9 cellular contexts compared by ENCODE assay signal in the genomic region with DNA sequence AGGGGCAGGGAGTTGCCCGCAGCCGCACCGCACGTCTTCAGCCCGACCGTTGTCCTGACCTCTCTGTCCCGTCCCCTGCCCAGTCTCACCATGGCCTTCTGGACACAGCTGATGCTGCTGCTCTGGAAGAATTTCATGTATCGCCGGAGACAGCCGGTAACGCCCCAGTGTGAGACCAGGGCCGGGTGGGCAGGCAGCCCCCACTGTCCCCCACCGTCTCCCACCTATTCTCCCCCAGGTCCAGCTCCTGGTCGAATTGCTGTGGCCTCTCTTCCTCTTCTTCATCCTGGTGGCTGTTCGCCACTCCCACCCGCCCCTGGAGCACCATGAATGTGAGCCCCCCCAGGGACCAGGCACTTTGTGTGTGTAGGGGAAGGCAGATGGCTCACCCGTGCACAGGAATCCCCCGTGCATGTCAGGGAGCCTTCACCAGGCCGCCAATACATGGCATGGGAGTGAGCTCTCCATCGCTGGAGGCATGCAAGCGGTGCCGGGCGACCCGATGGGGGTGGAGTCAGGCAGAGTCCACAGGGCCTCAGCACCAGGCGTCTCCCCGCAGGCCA. TPM values are rescaled to one million over a fixed set of nuclear protein-coding genes. Genes with fewer than 3 reads are reported as not detected.
DNase-seq lines count a peak whose midpoint lies in the region; ATAC-seq lines count a peak whose summit lies in the region.
"Had no signal": no experiment of that assay in that cellular context is flagged by ENCODE, and none has a peak within 500 bp of the region (broad histone marks: within the 10 kb centered on the region; RNA-seq: fewer than 3 reads in every experiment).

No MANE protein-coding gene starts in this region.

- peak overlapping the region; percentile 90 for H3K4me3 ChIP-seq in iPS-20b (ENCODE audit: low read length)
- peak overlapping the region; percentile 67 to 81 for H3K4me3 ChIP-seq in stomach smooth muscle (ENCODE audit: low read length in 2 of 2)

- H3K9me3 Mint-ChIP-seq in activated CD4-positive, alpha-beta T cell treated with anti-CD3 and anti-CD28 coated beads, Interleukin-2, amount 10 ng/mL, durations not matched to agents 7 days and 5 days: no peaks in the 10 kb centered on the region
- H3K9me3 Mint-ChIP-seq in activated T-helper 17 cell treated with anti-CD3 and anti-CD28 coated beads, Interleukin-2, amount 50 U/mL, for 72 hours: no peaks in the 10 kb centered on the region

- POLR2A ChIA-PET in activated CD4-positive, alpha-beta T cell treated with anti-CD3 and anti-CD28 coated beads, Interleukin-2, amount 10 ng/mL, durations not matched to agents 7 days and 5 days (lab: Charles Lee): interaction anchor here (1.0 kb wide), 2 partner anchors 26 to 46 kb away, joined by 3 read pairs; no protein-coding TSS in a partner anchor

- no peaks in the 10 kb centered on the region for H3K27me3 ChIP-seq in iPS-20b (ENCODE audit: insufficient read depth, low read length)
- H3K27me3 ChIP-seq in stomach smooth muscle (ENCODE audit: control insufficient read depth in 1 of 2, insufficient read depth in 2 of 2, low read length in 2 of 2): peaks cover 0 to 3% of the 10 kb centered on the region in 2 donors

- no peak for DNase-seq in activated CD4-positive, alpha-beta T cell treated with anti-CD3 and anti-CD28 coated beads, Interleukin-2, amount 10 ng/mL, durations not matched to agents 7 days and 5 days
- DNase-seq in activated CD4-positive, alpha-beta T cell treated with anti-CD3 and anti-CD28 coated beads, Interleukin-2, amount 50 U/mL, for 4 hours: no peak

- H3K4me3 Mint-ChIP-seq in activated CD4-positive, alpha-beta T cell treated with anti-CD3 and anti-CD28 coated beads, Interleukin-2, amount 10 ng/mL, durations not matched to agents 7 days and 5 days: peak overlapping the region; percentile 99
- peak overlapping the region; percentile 93 for H3K4me3 Mint-ChIP-seq in activated T-helper 17 cell treated with anti-CD3 and anti-CD28 coated beads, Interleukin-2, amount 50 U/mL, for 72 hours

- no peaks in the 10 kb centered on the region for H3K27me3 Mint-ChIP-seq in activated CD4-positive, alpha-beta T cell treated with anti-CD3 and anti-CD28 coated beads, Interleukin-2, amount 10 ng/mL, durations not matched to agents 7 days and 5 days
- no peaks in the 10 kb centered on the region for H3K27me3 Mint-ChIP-seq in activated T-helper 17 cell treated with anti-CD3 and anti-CD28 coated beads, Interleukin-2, amount 50 U/mL, for 72 hours

- H3K27ac ChIP-seq in iPS-20b (ENCODE audit: low read length): no peak overlapping the region
- no peak overlapping the region for H3K27ac ChIP-seq in stomach smooth muscle (ENCODE audit: low read length)

- no peaks in the 10 kb centered on the region for H3K9me3 ChIP-seq in iPS-20b (ENCODE audit: insufficient read depth, low read depth, low read length)
- no peaks in the 10 kb centered on the region for H3K9me3 ChIP-seq in stomach smooth muscle (ENCODE audit: control insufficient read depth in 2 of 2, low read length in 2 of 2)

- CTCF ChIA-PET in activated CD4-positive, alpha-beta T cell treated with anti-CD3 and anti-CD28 coated beads, Interleukin-2, amount 10 ng/mL, durations not matched to agents 7 days and 5 days (lab: Charles Lee): interaction anchor here (0.7 to 2.0 kb wide), 5 partner anchors 12 to 26 kb away, joined by 3 to 6 read pairs (median 3); a partner anchor contains a TSS

- H3K9ac ChIP-seq in iPS-20b (ENCODE audit: low read depth, low read length) (no peak overlapping the region), stomach smooth muscle (ENCODE audit: low read length in 2 of 2) (peak overlapping the region; percentile 4 to 21)

- H3K4me1 ChIP-seq in iPS-20b (ENCODE audit: insufficient read depth, low read length): no peaks in the 10 kb centered on the region; the same call in 1 of the 2 replicates
- H3K4me1 ChIP-seq in stomach smooth muscle (ENCODE audit: control insufficient read depth, insufficient read depth, low read length): peaks cover 32% of the 10 kb centered on the region

- H3K36me3 ChIP-seq in iPS-20b (ENCODE audit: insufficient read depth, low read depth, low read length) (peaks cover 25% of the 10 kb centered on the region), stomach smooth muscle (ENCODE audit: control insufficient read depth in 2 of 2, insufficient read depth in 2 of 2, low read length in 2 of 2) (peaks cover under 1 to 4% of the 10 kb centered on the region in 2 donors)

- no peak overlapping the region for H3K27ac Mint-ChIP-seq in activated CD4-positive, alpha-beta T cell treated with anti-CD3 and anti-CD28 coated beads, Interleukin-2, amount 10 ng/mL, durations not matched to agents 7 days and 5 days
- peak overlapping the region; percentile 82 for H3K27ac Mint-ChIP-seq in activated T-helper 17 cell treated with anti-CD3 and anti-CD28 coated beads, Interleukin-2, amount 50 U/mL, for 72 hours

- ATAC-seq in activated T-helper 17 cell treated with anti-CD3 and anti-CD28 coated beads, Interleukin-2, amount 50 U/mL, for 72 hours (replicated peaks): no peak
- no peak for ATAC-seq in GM18867 (IDR thresholded peaks at IDR 0.05; ENCODE audit: unreplicated experiment)
- no peak for ATAC-seq in GM18868 (IDR thresholded peaks at IDR 0.05; ENCODE audit: unreplicated experiment)
- no peak for ATAC-seq in GM18517 (IDR thresholded peaks at IDR 0.05; ENCODE audit: unreplicated experiment)

- H3K36me3 Mint-ChIP-seq in activated CD4-positive, alpha-beta T cell treated with anti-CD3 and anti-CD28 coated beads, Interleukin-2, amount 10 ng/mL, durations not matched to agents 7 days and 5 days (ENCODE audit: low read depth): peaks cover 49% of the 10 kb centered on the region
- H3K36me3 Mint-ChIP-seq in activated T-helper 17 cell treated with anti-CD3 and anti-CD28 coated beads, Interleukin-2, amount 50 U/mL, for 72 hours (ENCODE audit: low read depth): peaks cover 34% of the 10 kb centered on the region

- peaks cover 55% of the 10 kb centered on the region for H3K4me1 Mint-ChIP-seq in activated CD4-positive, alpha-beta T cell treated with anti-CD3 and anti-CD28 coated beads, Interleukin-2, amount 10 ng/mL, durations not matched to agents 7 days and 5 days
- peaks cover 21% of the 10 kb centered on the region for H3K4me1 Mint-ChIP-seq in activated T-helper 17 cell treated with anti-CD3 and anti-CD28 coated beads, Interleukin-2, amount 50 U/mL, for 72 hours

RNA-seq across cellular contexts. Expression of a gene that starts 1.4 kb away (rescaled TPM):
- 10 to 100 TPM; 75.9 to 87.5 TPM for total RNA-seq in activated CD4-positive, alpha-beta T cell treated with anti-CD3 and anti-CD28 coated beads, Interleukin-2, amount 10 ng/mL, durations not matched to agents 7 days and 5 days
- total RNA-seq in activated T-helper 17 cell treated with anti-CD3 and anti-CD28 coated beads, Interleukin-2, amount 50 U/mL, for 72 hours: 10 to 100 TPM; 21.8 to 31.2 TPM

RNA-seq across cellular contexts. Expression of a gene that starts 14.9 kb away (rescaled TPM):
- total RNA-seq in activated CD4-positive, alpha-beta T cell treated with anti-CD3 and anti-CD28 coated beads, Interleukin-2, amount 10 ng/mL, durations not matched to agents 7 days and 5 days: 100 to 1,000 TPM; 558 to 580 TPM
- 100 to 1,000 TPM; 152 to 246 TPM for total RNA-seq in activated T-helper 17 cell treated with anti-CD3 and anti-CD28 coated beads, Interleukin-2, amount 50 U/mL, for 72 hours

RNA-seq across cellular contexts. Expression of a gene that starts 20.0 kb away (rescaled TPM):
- total RNA-seq in activated CD4-positive, alpha-beta T cell treated with anti-CD3 and anti-CD28 coated beads, Interleukin-2, amount 10 ng/mL, durations not matched to agents 7 days and 5 days: not detected
- not detected for total RNA-seq in activated T-helper 17 cell treated with anti-CD3 and anti-CD28 coated beads, Interleukin-2, amount 50 U/mL, for 72 hours
- total RNA-seq: RPMI7951 had no signal

RNA-seq across cellular contexts. Expression of a gene that starts 20.4 kb away (rescaled TPM):
- 100 to 1,000 TPM; 183 to 195 TPM for total RNA-seq in activated CD4-positive, alpha-beta T cell treated with anti-CD3 and anti-CD28 coated beads, Interleukin-2, amount 10 ng/mL, durations not matched to agents 7 days and 5 days
- total RNA-seq in activated T-helper 17 cell treated with anti-CD3 and anti-CD28 coated beads, Interleukin-2, amount 50 U/mL, for 72 hours: 100 to 1,000 TPM; 101 to 120 TPM

RNA-seq across cellular contexts. Expression of a gene that starts 25.6 kb away (rescaled TPM):
- total RNA-seq in activated CD4-positive, alpha-beta T cell treated with anti-CD3 and anti-CD28 coated beads, Interleukin-2, amount 10 ng/mL, durations not matched to agents 7 days and 5 days: 100 to 1,000 TPM; 487 to 570 TPM
- total RNA-seq in activated T-helper 17 cell treated with anti-CD3 and anti-CD28 coated beads, Interleukin-2, amount 50 U/mL, for 72 hours: 100 to 1,000 TPM; 211 to 310 TPM
